Comparison of ENCODE assay signal across 14 cellular contexts in genomic region chr18:51425475-51425874, GRCh38.
DNase-seq lines count a peak whose midpoint lies in the region; ATAC-seq and TF ChIP-seq lines count a peak whose summit lies in the region.
"Had no signal": no experiment of that assay in that cellular context is flagged by ENCODE, and none has a peak within 500 bp of the region (broad histone marks: within the 10 kb centered on the region; RNA-seq: fewer than 3 reads in every experiment).

No MANE protein-coding gene starts in this region.

- H3K4me3 Mint-ChIP-seq in activated T-helper 1 cell treated with anti-CD3 and anti-CD28 coated beads, Interleukin-12 subunit alpha, Interleukin-12 subunit beta, Interleukin-2, Interleukin-4 antibody, amounts not matched to agents 30 ng/mL and 10 ng/mL and 1 ng/mL, durations not matched to agents 14 hours and 24 hours and 36 hours: no peak overlapping the region
- H3K4me3 Mint-ChIP-seq: CD14-positive monocyte had no signal

- no peaks in the 10 kb centered on the region for H3K4me1 Mint-ChIP-seq in activated T-helper 1 cell treated with anti-CD3 and anti-CD28 coated beads, Interleukin-12 subunit alpha, Interleukin-12 subunit beta, Interleukin-2, Interleukin-4 antibody, amounts not matched to agents 30 ng/mL and 10 ng/mL and 1 ng/mL, durations not matched to agents 14 hours and 24 hours and 36 hours (ENCODE audit: low read depth)
- H3K4me1 Mint-ChIP-seq: CD14-positive monocyte had no signal

- H3K27me3 ChIP-seq in GM06990 (replicated peaks; ENCODE audit: control insufficient read depth, insufficient read depth, low read length) (no peaks in the 10 kb centered on the region), suprapubic skin (no peaks in the 10 kb centered on the region)

- 74% methylated on average over 6 of the region's 6 CpGs for WGBS in suprapubic skin

- ATAC-seq in GM18519 (IDR thresholded peaks at IDR 0.05; ENCODE audit: low FRiP score, unreplicated experiment) (peak; percentile 62), HG02571 (IDR thresholded peaks at IDR 0.05; ENCODE audit: unreplicated experiment) (peak; percentile 82), HG03565 (IDR thresholded peaks at IDR 0.05; ENCODE audit: unreplicated experiment) (peak; percentile 83)

- H3K9me3 ChIP-seq in suprapubic skin: no peaks in the 10 kb centered on the region

- no peak overlapping the region for H3K27ac Mint-ChIP-seq in activated T-helper 1 cell treated with anti-CD3 and anti-CD28 coated beads, Interleukin-12 subunit alpha, Interleukin-12 subunit beta, Interleukin-2, Interleukin-4 antibody, amounts not matched to agents 30 ng/mL and 10 ng/mL and 1 ng/mL, durations not matched to agents 14 hours and 24 hours and 36 hours

- no peak overlapping the region for H3K27ac ChIP-seq in suprapubic skin

- H3K36me3 ChIP-seq in GM06990 (ENCODE audit: control insufficient read depth, insufficient read depth, low read length): no peaks in the 10 kb centered on the region
- H3K36me3 ChIP-seq in suprapubic skin: no peaks in the 10 kb centered on the region

- peak; percentile 42 for DNase-seq in GM06990 (ENCODE audit: extremely low read depth, insufficient read length)
- no peak for DNase-seq in NCI-H2029 treated with DMSO at 0.1 percent for 48 hours (lab: John Stamatoyannopoulos, UW)
- no peak for DNase-seq in NCI-H345 treated with DMSO at 0.1 percent for 48 hours (lab: John Stamatoyannopoulos, UW; ENCODE audit: unreplicated experiment)
- DNase-seq in suprapubic skin (ENCODE audit: low spot score in 2 of 2): no peak
- no peak for DNase-seq in activated T-helper 1 cell treated with anti-CD3 and anti-CD28 coated beads, Interleukin-12 subunit alpha, Interleukin-12 subunit beta, Interleukin-2, Interleukin-4 antibody, amounts not matched to agents 30 ng/mL and 10 ng/mL and 1 ng/mL, durations not matched to agents 14 hours and 24 hours and 36 hours (ENCODE audit: low spot score)
- DNase-seq: cerebellar nuclear complex; IMR-90; NCI-H1930; RPMI8226; stimulated activated naive CD4-positive, alpha-beta T cell treated with Interleukin-2 at 50 U/mL for 16 hours had no signal

- TF ChIP-seq CTCF in GM06990 (IDR thresholded peaks at IDR 0.05; ENCODE audit: insufficient read depth, low read length, poor library complexity, severe bottlenecking) (no peak), suprapubic skin (IDR thresholded peaks at IDR 0.05) (no peak)

- H3K36me3 Mint-ChIP-seq in activated T-helper 1 cell treated with anti-CD3 and anti-CD28 coated beads, Interleukin-12 subunit alpha, Interleukin-12 subunit beta, Interleukin-2, Interleukin-4 antibody, amounts not matched to agents 30 ng/mL and 10 ng/mL and 1 ng/mL, durations not matched to agents 14 hours and 24 hours and 36 hours (ENCODE audit: low read depth): no peaks in the 10 kb centered on the region
- H3K36me3 Mint-ChIP-seq: CD14-positive monocyte had no signal

- H3K4me1 ChIP-seq in suprapubic skin: no peaks in the 10 kb centered on the region

- H3K9me3 Mint-ChIP-seq in activated T-helper 1 cell treated with anti-CD3 and anti-CD28 coated beads, Interleukin-12 subunit alpha, Interleukin-12 subunit beta, Interleukin-2, Interleukin-4 antibody, amounts not matched to agents 30 ng/mL and 10 ng/mL and 1 ng/mL, durations not matched to agents 14 hours and 24 hours and 36 hours: no peaks in the 10 kb centered on the region

- peaks cover 7% of the 10 kb centered on the region for H3K27me3 Mint-ChIP-seq in activated T-helper 1 cell treated with anti-CD3 and anti-CD28 coated beads, Interleukin-12 subunit alpha, Interleukin-12 subunit beta, Interleukin-2, Interleukin-4 antibody, amounts not matched to agents 30 ng/mL and 10 ng/mL and 1 ng/mL, durations not matched to agents 14 hours and 24 hours and 36 hours (ENCODE audit: insufficient read depth)

- TF ChIP-seq POLR2A in suprapubic skin (IDR thresholded peaks at IDR 0.05): no peak

- no peak overlapping the region for H3K4me3 ChIP-seq in GM06990 (replicated peaks; ENCODE audit: low read depth, low read length)
- H3K4me3 ChIP-seq in suprapubic skin: no peak overlapping the region

- intact Hi-C loops in activated T-helper 1 cell treated with anti-CD3 and anti-CD28 coated beads, Interleukin-12 subunit alpha, Interleukin-12 subunit beta, Interleukin-2, Interleukin-4 antibody, amounts not matched to agents 30 ng/mL and 10 ng/mL and 1 ng/mL, durations not matched to agents 14 hours and 24 hours and 36 hours (cut with micrococcal nuclease): no loop called here

- TF ChIP-seq EP300 in suprapubic skin (IDR thresholded peaks at IDR 0.05): no peak
